8 cellular contexts compared by ENCODE assay signal in the genomic region with DNA sequence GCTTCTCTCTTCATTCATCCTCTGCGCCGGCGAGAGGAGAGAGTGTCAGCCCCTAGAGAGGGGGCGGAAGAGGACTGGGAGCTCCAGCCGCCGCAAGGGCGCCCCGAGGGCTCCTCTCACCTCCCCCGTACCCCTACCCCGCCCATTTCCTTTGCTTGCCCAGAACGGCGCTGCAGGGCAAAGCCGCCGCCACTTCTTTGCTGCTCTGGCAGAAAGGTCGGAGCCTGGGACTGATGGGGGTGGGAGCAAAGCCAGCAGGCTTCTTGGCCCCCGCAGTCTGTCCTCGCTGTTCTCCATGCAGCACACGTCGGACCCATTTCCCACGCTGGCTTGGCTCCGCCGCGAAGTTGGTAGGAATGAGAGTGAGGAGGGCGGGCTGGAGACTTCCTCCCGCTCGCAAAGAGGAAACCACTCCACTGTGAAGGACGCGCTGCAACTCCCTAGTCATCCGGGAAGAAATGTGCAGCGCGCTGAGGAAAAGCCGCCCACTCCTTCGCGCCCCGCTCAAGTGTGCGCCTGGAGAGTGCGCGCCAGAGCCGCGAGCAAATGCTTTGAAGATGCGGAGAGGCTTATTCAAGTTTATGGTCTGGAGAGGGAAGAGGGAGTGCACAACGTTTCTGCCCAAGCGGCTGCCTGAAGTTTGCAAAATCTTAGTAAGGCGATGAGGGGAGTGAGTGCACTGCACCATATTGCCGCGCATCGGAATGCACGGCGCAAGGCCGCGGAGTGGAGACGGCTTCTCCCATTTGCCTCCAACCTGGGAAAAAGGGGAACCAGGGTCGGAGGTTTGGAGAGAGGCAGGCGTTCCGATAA. TPM values are rescaled to one million over a fixed set of nuclear protein-coding genes. Genes with fewer than 3 reads are reported as not detected.
DNase-seq lines count a peak whose midpoint lies in the region; ATAC-seq, FAIRE-seq and TF ChIP-seq lines count a peak whose summit lies in the region.

No MANE protein-coding gene starts in this region.

- no peak overlapping the region for H3K27ac Mint-ChIP-seq in activated CD8-positive, alpha-beta T cell treated with anti-CD3 and anti-CD28 coated beads for 36 hours
- peak overlapping the region; percentile 96 for H3K27ac Mint-ChIP-seq in nephron progenitor cell

- no peaks in the 10 kb centered on the region for H3K9me3 Mint-ChIP-seq in activated CD8-positive, alpha-beta T cell treated with anti-CD3 and anti-CD28 coated beads for 36 hours
- H3K9me3 Mint-ChIP-seq in nephron progenitor cell = no peaks in the 10 kb centered on the region

- intact Hi-C loops in activated CD8-positive, alpha-beta T cell treated with anti-CD3 and anti-CD28 coated beads for 36 hours (cut with micrococcal nuclease) = no loop called here

- peak; percentile 33 for DNase-seq in activated CD4-positive, alpha-beta T cell treated with anti-CD3 and anti-CD28 coated beads for 48 hours
- DNase-seq in activated CD4-positive, alpha-beta T cell treated with anti-CD3 and anti-CD28 coated beads, Interleukin-2, amount 50 U/mL, for 4 hours = no peak
- DNase-seq in KG1 (lab: John Stamatoyannopoulos, UW) = peak; percentile 5
- peak; percentile 59 for DNase-seq in activated CD8-positive, alpha-beta T cell treated with anti-CD3 and anti-CD28 coated beads for 36 hours
- DNase-seq in frontal cortex (ENCODE audit: low spot score in 2 of 2) = peak; percentile 42 to 46
- DNase-seq in nephron progenitor cell = peak; percentile 65
- DNase-seq in cerebellum (ENCODE audit: low spot score) = no peak
- DNase-seq in erythroblast (lab: John Stamatoyannopoulos, UW) = no peak

- TF ChIP-seq POLR2A in erythroblast (IDR thresholded peaks at IDR 0.05; ENCODE audit: low read length) = no peak

- H3K4me1 Mint-ChIP-seq in activated CD8-positive, alpha-beta T cell treated with anti-CD3 and anti-CD28 coated beads for 36 hours (ENCODE audit: low read depth) = peaks cover 41% of the 10 kb centered on the region
- peaks cover 47% of the 10 kb centered on the region for H3K4me1 Mint-ChIP-seq in nephron progenitor cell

- FAIRE-seq in frontal cortex (lab: Jason Lieb, UNC) = no peak

- peak; percentile 84 for ATAC-seq in activated CD8-positive, alpha-beta T cell treated with anti-CD3 and anti-CD28 coated beads for 36 hours

- CTCF ChIA-PET in activated CD8-positive, alpha-beta T cell treated with anti-CD3 and anti-CD28 coated beads for 36 hours (lab: Charles Lee) = no interaction called here

- no peak for TF ChIP-seq CTCF in activated CD8-positive, alpha-beta T cell treated with anti-CD3 and anti-CD28 coated beads for 36 hours (IDR thresholded peaks at IDR 0.05)
- TF ChIP-seq CTCF in nephron progenitor cell (IDR thresholded peaks at IDR 0.05) = no peak

- peaks cover 6% of the 10 kb centered on the region for H3K36me3 Mint-ChIP-seq in activated CD8-positive, alpha-beta T cell treated with anti-CD3 and anti-CD28 coated beads for 36 hours (ENCODE audit: low read depth)
- H3K36me3 Mint-ChIP-seq in nephron progenitor cell (ENCODE audit: low read depth) = no peaks in the 10 kb centered on the region

- H3K27me3 Mint-ChIP-seq in activated CD8-positive, alpha-beta T cell treated with anti-CD3 and anti-CD28 coated beads for 36 hours = peaks cover 52% of the 10 kb centered on the region
- H3K27me3 Mint-ChIP-seq in nephron progenitor cell (ENCODE audit: low read depth, poor library complexity) = peaks cover 30% of the 10 kb centered on the region

- H3K4me3 Mint-ChIP-seq in activated CD8-positive, alpha-beta T cell treated with anti-CD3 and anti-CD28 coated beads for 36 hours = peak overlapping the region; percentile 49
- H3K4me3 Mint-ChIP-seq in nephron progenitor cell = peak overlapping the region; percentile 91

- POLR2A ChIA-PET in activated CD8-positive, alpha-beta T cell treated with anti-CD3 and anti-CD28 coated beads for 36 hours (lab: Charles Lee) = no interaction called here

RNA-seq across cellular contexts. Expression of a gene that starts 2.8 kb away (rescaled TPM):
- not detected for total RNA-seq in activated CD8-positive, alpha-beta T cell treated with anti-CD3 and anti-CD28 coated beads for 36 hours
- 44.0 TPM for total RNA-seq in frontal cortex
- total RNA-seq in cerebellum = 92.5 TPM

Comparison
In these comparisons a context has a peak if more than half of its experiments do, and no peak if none do; other contexts are left out.
1. DNase-seq: peak in activated CD4-positive, alpha-beta T cell treated with anti-CD3 and anti-CD28 coated beads for 48 hours (single experiment), KG1 (single experiment), activated CD8-positive, alpha-beta T cell treated with anti-CD3 and anti-CD28 coated beads for 36 hours (single experiment), frontal cortex (2 of 2) and nephron progenitor cell (single experiment); none in activated CD4-positive, alpha-beta T cell treated with anti-CD3 and anti-CD28 coated beads, Interleukin-2, amount 50 U/mL, for 4 hours (0 of 2), cerebellum (single experiment) and erythroblast (0 of 2).
2. RNA of a gene that starts 2.8 kb away (total RNA-seq): 92.5 TPM in cerebellum (single experiment) and 44.0 TPM in frontal cortex (single experiment); not detected in activated CD8-positive, alpha-beta T cell treated with anti-CD3 and anti-CD28 coated beads for 36 hours; every median in the first group is over 10 times any median in the second.